ENCODE assay signal across 8 cellular contexts in the genomic region with DNA sequence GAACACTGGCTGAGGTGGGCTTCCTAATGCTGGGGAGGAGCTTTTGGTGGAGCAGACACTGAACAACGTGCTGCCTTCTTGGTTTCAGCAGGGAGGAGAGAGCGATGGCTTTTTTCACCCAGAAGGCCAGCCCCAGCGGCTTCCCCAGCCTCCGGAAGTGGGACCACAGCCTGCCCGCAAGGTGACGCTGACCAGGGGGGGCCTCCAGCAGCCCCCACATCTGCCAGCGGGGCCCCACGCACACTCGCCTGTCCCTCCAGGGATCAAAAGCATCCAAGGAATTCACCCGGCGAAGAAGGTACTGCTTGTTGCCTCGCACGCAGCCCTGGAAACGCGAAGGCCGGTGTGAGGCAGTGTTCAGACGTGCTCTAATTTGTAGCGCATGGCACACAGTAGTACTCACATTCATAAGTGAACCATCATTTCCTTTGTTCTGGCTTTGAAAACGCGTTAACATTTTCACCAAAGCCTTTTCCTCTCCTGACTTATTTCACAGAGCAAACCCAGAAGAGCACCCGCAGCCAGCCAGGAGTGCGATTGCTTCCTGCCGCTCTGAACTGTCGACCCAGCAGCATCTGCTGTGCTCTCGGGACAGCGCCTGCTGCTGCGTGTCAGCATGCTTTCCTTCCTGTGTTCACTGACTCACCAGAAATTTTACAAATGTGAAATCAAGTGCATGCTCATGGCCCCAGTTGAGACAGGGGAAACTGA. TPM values are rescaled to one million over a fixed set of nuclear protein-coding genes. Genes with fewer than 3 reads are reported as not detected.
DNase-seq lines count a peak whose midpoint lies in the region; ATAC-seq, FAIRE-seq and TF ChIP-seq lines count a peak whose summit lies in the region.

No MANE protein-coding gene starts in this region.

- TF ChIP-seq CTCF in omental fat pad (IDR thresholded peaks at IDR 0.05) = no peak

- intact Hi-C loops in left cardiac atrium (cut with DNase I) = no loop called here

- peak; percentile 74 for ATAC-seq in GM18502 (IDR thresholded peaks at IDR 0.05; ENCODE audit: poor library complexity, unreplicated experiment)
- peak; percentile 61 for ATAC-seq in HG03139 (IDR thresholded peaks at IDR 0.05; ENCODE audit: unreplicated experiment)
- ATAC-seq in left cardiac atrium = peak; percentile 41 to 53
- no peak for ATAC-seq in omental fat pad (ENCODE audit: low FRiP score)

- no peak for FAIRE-seq in HTR-8/SVneo (lab: Jason Lieb, UNC)

- DNase-seq in activated CD8-positive, alpha-beta memory T cell treated with anti-CD3 and anti-CD28 coated beads, Interleukin-2, amount 50 U/mL, for 4 hours = peak; percentile 46
- no peak for DNase-seq in left cardiac atrium
- peak; percentile 34 for DNase-seq in stimulated activated CD8-positive, alpha-beta memory T cell treated with anti-CD3 and anti-CD28 coated beads, Interleukin-12 subunit alpha, Interleukin-12 subunit beta, amount 100 ng/mL, for 4 hours (ENCODE audit: low read depth)
- no peak for DNase-seq in NCI-H774 (lab: John Stamatoyannopoulos, UW)
- DNase-seq in HTR-8/SVneo (ENCODE audit: insufficient read length, low spot score) = no peak
- DNase-seq in omental fat pad (ENCODE audit: low spot score) = no peak

RNA-seq across cellular contexts. Expression of gene SHH, which starts 48.4 kb away (rescaled TPM):
- not detected for total RNA-seq in left cardiac atrium
- not detected for total RNA-seq in omental fat pad

Comparison
In these comparisons a context has a peak if more than half of its experiments do, and no peak if none do; other contexts are left out.
1. DNase-seq: peak in activated CD8-positive, alpha-beta memory T cell treated with anti-CD3 and anti-CD28 coated beads, Interleukin-2, amount 50 U/mL, for 4 hours (single experiment) and stimulated activated CD8-positive, alpha-beta memory T cell treated with anti-CD3 and anti-CD28 coated beads, Interleukin-12 subunit alpha, Interleukin-12 subunit beta, amount 100 ng/mL, for 4 hours (single experiment); none in left cardiac atrium (single experiment), NCI-H774 (single experiment), HTR-8/SVneo (single experiment) and omental fat pad (single experiment).